Comparison of ENCODE assay signal across 11 cellular contexts in genomic region chr17:50206604-50207293, GRCh38. TPM values are rescaled to one million over a fixed set of nuclear protein-coding genes. Genes with fewer than 3 reads are reported as not detected.
DNase-seq lines count a peak whose midpoint lies in the region; ATAC-seq, FAIRE-seq and TF ChIP-seq lines count a peak whose summit lies in the region.
"Had no signal": no experiment of that assay in that cellular context is flagged by ENCODE, and none has a peak within 500 bp of the region (broad histone marks: within the 10 kb centered on the region; RNA-seq: fewer than 3 reads in every experiment).

No MANE protein-coding gene starts in this region.

- H3K9me3 Mint-ChIP-seq in activated T-helper 2 cell treated with anti-CD3 and anti-CD28 coated beads, Interferon-gamma antibody, Interleukin-2, Interleukin-4, amounts not matched to agents 10 μg/mL and 5 μg/mL and 100 μg/mL, durations not matched to agents 14 hours and 24 hours and 36 hours, result no peaks in the 10 kb centered on the region

- no peaks in the 10 kb centered on the region for H3K9me3 ChIP-seq in kidney (ENCODE audit: control insufficient read depth in 1 of 2, low read length in 2 of 2)
- H3K9me3 ChIP-seq in uterus, result no peaks in the 10 kb centered on the region

- TF ChIP-seq POLR2A in uterus (IDR thresholded peaks at IDR 0.05), result no peak

- ATAC-seq in Right ventricle myocardium superior (ENCODE audit: poor library complexity), result no peak

- H3K36me3 ChIP-seq in kidney (ENCODE audit: control insufficient read depth in 1 of 2, insufficient read depth in 2 of 2, low read length in 2 of 2) (no peaks in the 10 kb centered on the region), uterus (no peaks in the 10 kb centered on the region)

- H3K27me3 ChIP-seq in uterus, result no peaks in the 10 kb centered on the region

- H3K4me3 Mint-ChIP-seq in activated T-helper 2 cell treated with anti-CD3 and anti-CD28 coated beads, Interferon-gamma antibody, Interleukin-2, Interleukin-4, amounts not matched to agents 10 μg/mL and 5 μg/mL and 100 μg/mL, durations not matched to agents 14 hours and 24 hours and 36 hours (ENCODE audit: low read depth), result peak overlapping the region; percentile 45

- H3K4me3 ChIP-seq in kidney (ENCODE audit: low read length in 2 of 2) (no peak overlapping the region), uterus (no peak overlapping the region)

- H3K9ac ChIP-seq in kidney (ENCODE audit: low read length in 2 of 2), result no peak overlapping the region

- no peak overlapping the region for H3K27ac Mint-ChIP-seq in activated T-helper 2 cell treated with anti-CD3 and anti-CD28 coated beads, Interferon-gamma antibody, Interleukin-2, Interleukin-4, amounts not matched to agents 10 μg/mL and 5 μg/mL and 100 μg/mL, durations not matched to agents 14 hours and 24 hours and 36 hours

- peaks cover 0 to 8% of the 10 kb centered on the region in 2 donors for H3K4me1 ChIP-seq in kidney (ENCODE audit: control insufficient read depth in 1 of 2, insufficient read depth in 1 of 2, low read depth in 1 of 2, low read length in 2 of 2)
- H3K4me1 ChIP-seq in uterus, result peaks cover 32 to 51% of the 10 kb centered on the region in 2 donors

- peak; percentile 70 for DNase-seq in cardiac septum (ENCODE audit: low spot score)
- no peak for DNase-seq in Right ventricle myocardium superior
- DNase-seq in activated T-helper 2 cell treated with anti-CD3 and anti-CD28 coated beads, Interferon-gamma antibody, Interleukin-2, Interleukin-4, amounts not matched to agents 10 μg/mL and 5 μg/mL and 100 μg/mL, durations not matched to agents 14 hours and 24 hours and 36 hours (ENCODE audit: low spot score), result no peak
- peak; percentile 72 for DNase-seq in kidney
- peak; percentile 77 to 78 for DNase-seq in uterus
- no peak for DNase-seq in SIG-M5 treated with dmso at 0.1 percent for 504 hours (lab: John Stamatoyannopoulos, UW; ENCODE audit: unreplicated experiment)
- DNase-seq in RPMI8226, result no peak
- no peak for DNase-seq in NCI-H774 (lab: John Stamatoyannopoulos, UW)
- DNase-seq: stimulated activated CD4-positive, alpha-beta T cell treated with anti-CD3 and anti-CD28 coated beads, Interleukin-4, amount 100 ng/mL, for 4 hours had no signal

- TF ChIP-seq CTCF in kidney (IDR thresholded peaks at IDR 0.05; ENCODE audit: borderline replicate concordance, extremely low read depth, insufficient read depth) (no peak), uterus (IDR thresholded peaks at IDR 0.05) (no peak)

- peaks cover 2% of the 10 kb centered on the region for H3K4me1 Mint-ChIP-seq in activated T-helper 2 cell treated with anti-CD3 and anti-CD28 coated beads, Interferon-gamma antibody, Interleukin-2, Interleukin-4, amounts not matched to agents 10 μg/mL and 5 μg/mL and 100 μg/mL, durations not matched to agents 14 hours and 24 hours and 36 hours (ENCODE audit: low read depth)

- H3K27me3 Mint-ChIP-seq in activated T-helper 2 cell treated with anti-CD3 and anti-CD28 coated beads, Interferon-gamma antibody, Interleukin-2, Interleukin-4, amounts not matched to agents 10 μg/mL and 5 μg/mL and 100 μg/mL, durations not matched to agents 14 hours and 24 hours and 36 hours (ENCODE audit: low read depth), result peaks cover 54% of the 10 kb centered on the region

- no peak for FAIRE-seq in kidney (lab: Jason Lieb, UNC)

- H3K36me3 Mint-ChIP-seq in activated T-helper 2 cell treated with anti-CD3 and anti-CD28 coated beads, Interferon-gamma antibody, Interleukin-2, Interleukin-4, amounts not matched to agents 10 μg/mL and 5 μg/mL and 100 μg/mL, durations not matched to agents 14 hours and 24 hours and 36 hours (ENCODE audit: low read depth), result no peaks in the 10 kb centered on the region

- intact Hi-C loops in cardiac septum (cut with DNase I) (no loop called here), Right ventricle myocardium superior (cut with DNase I) (no loop called here), kidney (cut with DNase I) (no loop called here), uterus (cut with DNase I; ENCODE audit: low total_unique reads) (no loop called here)
- intact Hi-C loops in activated T-helper 2 cell treated with anti-CD3 and anti-CD28 coated beads, Interferon-gamma antibody, Interleukin-2, Interleukin-4, amounts not matched to agents 10 μg/mL and 5 μg/mL and 100 μg/mL, durations not matched to agents 14 hours and 24 hours and 36 hours (cut with micrococcal nuclease), result loop anchor here (10.0 kb wide), 1 partner anchor 268 kb away; the partner anchor contains the start of gene RSAD1

- H3K27ac ChIP-seq in kidney (ENCODE audit: low read depth in 2 of 2, low read length in 2 of 2), result no peak overlapping the region
- peak overlapping the region; percentile 96 to 98 for H3K27ac ChIP-seq in uterus
- H3K27ac ChIP-seq: epithelial cell of prostate had no signal

RNA-seq across cellular contexts. Expression of gene COL1A1, which starts 5.3 kb away (rescaled TPM):
- total RNA-seq in cardiac septum (142 TPM), Right ventricle myocardium superior (28.1 TPM), kidney (142 TPM), uterus (1,000 to 10,000 TPM in 1 of 4 donors, 100 to 1,000 TPM in 2, 10 to 100 TPM in 1; 59.4 to 4,880 (median 491) TPM)
- total RNA-seq in activated T-helper 2 cell treated with anti-CD3 and anti-CD28 coated beads, Interferon-gamma antibody, Interleukin-2, Interleukin-4, amounts not matched to agents 10 μg/mL and 5 μg/mL and 100 μg/mL, durations not matched to agents 14 hours and 24 hours and 36 hours, result 13.9 and 15.5 TPM in 2 replicates
- polyA plus RNA-seq in kidney (ENCODE audit: insufficient read depth, low read depth, low replicate concordance), result 9.2 TPM

RNA-seq across cellular contexts. Expression of gene SGCA, which starts 40.9 kb away (rescaled TPM):
- 159 TPM for total RNA-seq in cardiac septum
- total RNA-seq in Right ventricle myocardium superior, result 135 TPM
- total RNA-seq in activated T-helper 2 cell treated with anti-CD3 and anti-CD28 coated beads, Interferon-gamma antibody, Interleukin-2, Interleukin-4, amounts not matched to agents 10 μg/mL and 5 μg/mL and 100 μg/mL, durations not matched to agents 14 hours and 24 hours and 36 hours, result 0.41 and 0.48 TPM in 2 replicates
- total RNA-seq in kidney, result 4.2 TPM
- polyA plus RNA-seq in kidney (ENCODE audit: insufficient read depth, low read depth, low replicate concordance), result 5.5 TPM
- total RNA-seq in uterus, result 100 to 1,000 TPM in 1 of 4 donors, 10 to 100 TPM in 1, under 1 TPM in 1, not detected in 1; 0.90 to 119 (median 19.6) TPM
- total RNA-seq: T-helper 2 cell treated with Interferon-gamma antibody and Interleukin-4, amounts not matched to agents 100 ng/mL and 5 ng/mL, for 36 hours had no signal

RNA-seq across cellular contexts. Expression of gene PPP1R9B, which starts 56.3 kb away (rescaled TPM):
- total RNA-seq in cardiac septum (46.1 TPM), Right ventricle myocardium superior (35.4 TPM), kidney (64.4 TPM), uterus (10 to 100 TPM in 3 of 4 donors, 1 to 10 TPM in 1; 9.2 to 65.3 (median 20.6) TPM)
- 126 and 130 TPM in 2 replicates for total RNA-seq in activated T-helper 2 cell treated with anti-CD3 and anti-CD28 coated beads, Interferon-gamma antibody, Interleukin-2, Interleukin-4, amounts not matched to agents 10 μg/mL and 5 μg/mL and 100 μg/mL, durations not matched to agents 14 hours and 24 hours and 36 hours
- 17.1 TPM for polyA plus RNA-seq in kidney (ENCODE audit: insufficient read depth, low read depth, low replicate concordance)

Comparison
In these comparisons a context has a peak if more than half of its experiments do, and no peak if none do; other contexts are left out.
1. DNase-seq: peak in cardiac septum (single experiment), kidney (single experiment) and uterus (2 of 2); none in Right ventricle myocardium superior (single experiment), activated T-helper 2 cell treated with anti-CD3 and anti-CD28 coated beads, Interferon-gamma antibody, Interleukin-2, Interleukin-4, amounts not matched to agents 10 μg/mL and 5 μg/mL and 100 μg/mL, durations not matched to agents 14 hours and 24 hours and 36 hours (single experiment), SIG-M5 treated with dmso at 0.1 percent for 504 hours (single experiment), RPMI8226 (single experiment) and NCI-H774 (single experiment).
2. H3K27ac ChIP-seq: peak in uterus (2 of 2); none in kidney (0 of 2).